ENCODE assay signal across 21 cellular contexts in genomic region chr5:179264053-179264540, GRCh38.
DNase-seq lines count a peak whose midpoint lies in the region; ATAC-seq and TF ChIP-seq lines count a peak whose summit lies in the region.
"Had no signal": no experiment of that assay in that cellular context is flagged by ENCODE, and none has a peak within 500 bp of the region (broad histone marks: within the 10 kb centered on the region; RNA-seq: fewer than 3 reads in every experiment).

No MANE protein-coding gene starts in this region.

- peaks cover 0 to 18% (median 0%) of the 10 kb centered on the region in 4 donors for H3K4me1 ChIP-seq in Peyer's patch
- H3K4me1 ChIP-seq in left lung = peaks cover 4% of the 10 kb centered on the region in 2 donors
- peaks cover 19 to 33% (median 27%) of the 10 kb centered on the region in 4 donors for H3K4me1 ChIP-seq in stomach

- intact Hi-C loops in left lung (cut with DNase I) (no loop called here), stomach (cut with DNase I; ENCODE audit: low total_unique reads) (no loop called here)

- peak; percentile 33 for DNase-seq in activated CD8-positive, alpha-beta memory T cell treated with anti-CD3 and anti-CD28 coated beads for 24 hours
- no peak for DNase-seq in activated CD8-positive, alpha-beta memory T cell treated with anti-CD3 and anti-CD28 coated beads, Interleukin-2, amount 50 U/mL, for 4 hours
- DNase-seq in Peyer's patch (peak in 2 of 3 donors; percentile 23 to 39), left lung (peak; percentile 24 to 46), stomach (peak; percentile 14)
- DNase-seq in stimulated activated CD4-positive, alpha-beta T cell treated with anti-CD3 and anti-CD28 coated beads, Interleukin-4, amount 100 ng/mL, for 24 hours = no peak
- DNase-seq: activated CD4-positive, alpha-beta T cell treated with anti-CD3 and anti-CD28 coated beads for 1 hour; DND-41; midbrain; NCI-H1092; NCI-H2029; NCI-H345; NCI-H82; stimulated activated naive CD4-positive, alpha-beta T cell; thyroid gland had no signal

- H3K36me3 ChIP-seq in Peyer's patch (no peaks in the 10 kb centered on the region), left lung (no peaks in the 10 kb centered on the region), stomach (no peaks in the 10 kb centered on the region)
- H3K36me3 ChIP-seq: BE2C, thyroid gland had no signal

- 79 to 89% (median 85%) methylated on average over 5 to 6 of the region's 6 CpGs for WGBS in stomach, 5 donors

- H3K27me3 ChIP-seq in Peyer's patch (no peaks in the 10 kb centered on the region), left lung (peaks cover 0 to 36% of the 10 kb centered on the region in 2 donors), stomach (peaks cover 0 to 21% (median 0%) of the 10 kb centered on the region in 3 donors)
- H3K27me3 ChIP-seq: BE2C, body of pancreas, thyroid gland had no signal

- TF ChIP-seq CTCF in Peyer's patch (IDR thresholded peaks at IDR 0.05) = no peak
- TF ChIP-seq CTCF in left lung (IDR thresholded peaks at IDR 0.05) = no peak
- TF ChIP-seq CTCF in stomach (IDR thresholded peaks at IDR 0.05) = no peak

- H3K4me3 ChIP-seq in Peyer's patch (no peak overlapping the region), left lung (no peak overlapping the region), stomach (no peak overlapping the region)
- H3K4me3 ChIP-seq: body of pancreas, GM12878, smooth muscle cell, thyroid gland had no signal

- ATAC-seq in left lung (no peak), HG03460 (IDR thresholded peaks at IDR 0.05; ENCODE audit: unreplicated experiment) (no peak), GM18502 (IDR thresholded peaks at IDR 0.05; ENCODE audit: poor library complexity, unreplicated experiment) (no peak)
- ATAC-seq: body of pancreas, GM12878 had no signal

- no peak for TF ChIP-seq POLR2A in Peyer's patch (IDR thresholded peaks at IDR 0.05)
- no peak for TF ChIP-seq POLR2A in stomach (IDR thresholded peaks at IDR 0.05)

- TF ChIP-seq EP300 in stomach (IDR thresholded peaks at IDR 0.05) = no peak

- H3K27ac ChIP-seq in Peyer's patch (no peak overlapping the region), left lung (no peak overlapping the region), stomach (no peak overlapping the region)
- H3K27ac ChIP-seq: body of pancreas, thyroid gland had no signal

- H3K9me3 ChIP-seq in Peyer's patch = no peaks in the 10 kb centered on the region
- H3K9me3 ChIP-seq in left lung = no peaks in the 10 kb centered on the region
- no peaks in the 10 kb centered on the region for H3K9me3 ChIP-seq in stomach
- H3K9me3 ChIP-seq: BE2C, body of pancreas, thyroid gland had no signal

Comparison
In these comparisons a context has a peak if more than half of its experiments do, and no peak if none do; other contexts are left out.
1. DNase-seq: peak in activated CD8-positive, alpha-beta memory T cell treated with anti-CD3 and anti-CD28 coated beads for 24 hours (single experiment), Peyer's patch (2 of 3), left lung (2 of 2) and stomach (single experiment); none in activated CD8-positive, alpha-beta memory T cell treated with anti-CD3 and anti-CD28 coated beads, Interleukin-2, amount 50 U/mL, for 4 hours (single experiment) and stimulated activated CD4-positive, alpha-beta T cell treated with anti-CD3 and anti-CD28 coated beads, Interleukin-4, amount 100 ng/mL, for 24 hours (single experiment).